16 cellular contexts compared by ENCODE assay signal in genomic region chr14:81446279-81447007, GRCh38. TPM values are rescaled to one million over a fixed set of nuclear protein-coding genes. Genes with fewer than 3 reads are reported as not detected.
"Had no signal": no experiment of that assay in that cellular context is flagged by ENCODE, and none has a peak within 500 bp of the region (broad histone marks: within the 10 kb centered on the region; RNA-seq: fewer than 3 reads in every experiment).

No MANE protein-coding gene starts in this region.

- H3K27ac ChIP-seq: adrenal gland, esophagus muscularis mucosa, ovary, spleen, thoracic aorta had no signal

- H3K9me3 ChIP-seq: adrenal gland, esophagus muscularis mucosa, ovary, spleen, thoracic aorta had no signal

- H3K36me3 ChIP-seq: adrenal gland, esophagus muscularis mucosa, ovary, spleen, thoracic aorta had no signal

- H3K4me3 ChIP-seq: adrenal gland, esophagus muscularis mucosa, ovary, spleen, thoracic aorta had no signal

- FAIRE-seq: endothelial cell of umbilical vein had no signal

- DNase-seq: activated CD4-positive, alpha-beta T cell treated with anti-CD3 and anti-CD28 coated beads, Interleukin-2, amount 50 U/mL, for 1 hour; activated gamma-delta T cell treated with Interleukin-2 at 50 U/mL for 16 hours; adrenal gland; effector CD8-positive, alpha-beta T cell; head of caudate nucleus; left ventricle myocardium superior; mesendoderm; naive thymus-derived CD8-positive, alpha-beta T cell; ovary; spleen; stimulated activated naive B cell treated with anti-CD40 and anti-IgM and Interleukin-4, amounts not matched to agents 10 μg/mL and 1 μg/mL and 100 μg/mL, for 72 hours; T1000 had no signal

- H3K4me1 ChIP-seq: adrenal gland had no signal

- H3K27me3 ChIP-seq: adrenal gland, ovary had no signal

RNA-seq across cellular contexts. Expression of gene STON2, which starts 46.3 kb away (rescaled TPM):
- total RNA-seq: chondrocyte; endothelial cell of umbilical vein; naive thymus-derived CD8-positive, alpha-beta T cell had no signal
- polyA plus RNA-seq: endothelial cell of umbilical vein; naive thymus-derived CD8-positive, alpha-beta T cell had no signal
